Comparison of ENCODE assay signal across 8 cellular contexts in the genomic region with DNA sequence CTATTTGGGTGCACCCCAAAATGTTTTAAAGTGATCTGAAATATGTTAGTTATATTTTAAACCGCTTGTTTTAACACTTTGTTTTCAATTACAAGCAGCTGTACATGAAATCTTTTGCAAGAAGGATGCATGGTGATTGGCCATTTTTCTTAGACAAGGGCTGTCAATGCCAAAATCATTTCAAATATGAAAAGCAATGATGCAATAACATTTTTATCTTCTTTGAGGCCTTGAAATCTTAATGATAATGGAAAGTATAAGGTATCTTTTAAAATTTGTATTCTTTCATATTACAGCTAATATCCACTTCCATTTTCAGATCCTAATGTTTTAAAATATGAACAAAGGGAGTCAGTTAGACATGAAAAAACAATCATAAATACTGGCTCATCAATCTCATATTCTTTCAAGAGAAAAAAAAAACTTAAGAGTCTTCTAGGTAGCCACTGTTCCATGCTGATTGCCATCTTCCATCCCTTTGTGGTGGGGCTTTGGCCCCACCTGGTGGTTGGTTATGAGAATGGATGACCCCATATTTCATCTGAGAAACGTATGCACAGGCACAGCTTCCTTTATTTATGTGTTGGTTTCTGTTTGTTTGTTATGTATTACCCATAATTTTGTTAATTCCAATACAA.
DNase-seq lines count a peak whose midpoint lies in the region; ATAC-seq and TF ChIP-seq lines count a peak whose summit lies in the region.

No MANE protein-coding gene starts in this region.

- intact Hi-C loops in activated CD4-positive, alpha-beta T cell treated with anti-CD3 and anti-CD28 coated beads, Interleukin-2, amount 10 ng/mL, durations not matched to agents 24 days and 14 days (cut with micrococcal nuclease) = no loop called here
- intact Hi-C loops in body of pancreas (cut with DNase I) (no loop called here), upper lobe of right lung (cut with DNase I) (no loop called here)

- TF ChIP-seq CTCF in body of pancreas (IDR thresholded peaks at IDR 0.05) = peak; percentile 54 to 76 (median 70)
- peak; percentile 65 for TF ChIP-seq CTCF in upper lobe of right lung (IDR thresholded peaks at IDR 0.05)

- H3K27me3 Mint-ChIP-seq in activated CD4-positive, alpha-beta T cell treated with anti-CD3 and anti-CD28 coated beads, Interleukin-2, amount 10 ng/mL, durations not matched to agents 24 days and 14 days = no peaks in the 10 kb centered on the region

- H3K36me3 Mint-ChIP-seq in activated CD4-positive, alpha-beta T cell treated with anti-CD3 and anti-CD28 coated beads, Interleukin-2, amount 10 ng/mL, durations not matched to agents 24 days and 14 days (ENCODE audit: low read depth) = no peaks in the 10 kb centered on the region

- no peak for TF ChIP-seq POLR2A in body of pancreas (IDR thresholded peaks at IDR 0.05)

- H3K9me3 ChIP-seq in body of pancreas = no peaks in the 10 kb centered on the region
- no peaks in the 10 kb centered on the region for H3K9me3 ChIP-seq in upper lobe of right lung

- H3K27me3 ChIP-seq in body of pancreas (no peaks in the 10 kb centered on the region), upper lobe of right lung (no peaks in the 10 kb centered on the region)

- WGBS in body of pancreas, 2 donors = 31 to 32% methylated on average over 2 of the region's 2 CpGs

- no peak overlapping the region for H3K4me3 Mint-ChIP-seq in activated CD4-positive, alpha-beta T cell treated with anti-CD3 and anti-CD28 coated beads, Interleukin-2, amount 10 ng/mL, durations not matched to agents 24 days and 14 days

- H3K4me3 ChIP-seq in body of pancreas = no peak overlapping the region
- no peak overlapping the region for H3K4me3 ChIP-seq in upper lobe of right lung

- no peaks in the 10 kb centered on the region for H3K9me3 Mint-ChIP-seq in activated CD4-positive, alpha-beta T cell treated with anti-CD3 and anti-CD28 coated beads, Interleukin-2, amount 10 ng/mL, durations not matched to agents 24 days and 14 days

- no peak overlapping the region for H3K27ac Mint-ChIP-seq in activated CD4-positive, alpha-beta T cell treated with anti-CD3 and anti-CD28 coated beads, Interleukin-2, amount 10 ng/mL, durations not matched to agents 24 days and 14 days

- ATAC-seq in GM19468 (IDR thresholded peaks at IDR 0.05; ENCODE audit: extremely low read depth, unreplicated experiment) (peak; percentile 89), HG03457 (IDR thresholded peaks at IDR 0.05; ENCODE audit: unreplicated experiment) (peak; percentile 90), body of pancreas (peak; percentile 84), left lobe of liver (peak; percentile 86), upper lobe of right lung (peak; percentile 87)

- H3K27ac ChIP-seq in body of pancreas = no peak overlapping the region
- H3K27ac ChIP-seq in upper lobe of right lung = no peak overlapping the region

- H3K4me1 Mint-ChIP-seq in activated CD4-positive, alpha-beta T cell treated with anti-CD3 and anti-CD28 coated beads, Interleukin-2, amount 10 ng/mL, durations not matched to agents 24 days and 14 days = no peaks in the 10 kb centered on the region

- H3K36me3 ChIP-seq in body of pancreas (replicated peaks in 1 of 2; ENCODE audit: insufficient read depth in 1 of 2, low read depth in 2 of 2) (no peaks in the 10 kb centered on the region), upper lobe of right lung (no peaks in the 10 kb centered on the region)

- H3K4me1 ChIP-seq in body of pancreas (peaks cover 29% of the 10 kb centered on the region), upper lobe of right lung (no peaks in the 10 kb centered on the region)

- peak; percentile 66 for DNase-seq in activated CD4-positive, alpha-beta T cell treated with anti-CD3 and anti-CD28 coated beads, Interleukin-2, amount 10 ng/mL, durations not matched to agents 24 days and 14 days
- DNase-seq in activated CD4-positive, alpha-beta T cell treated with anti-CD3 and anti-CD28 coated beads for 1 hour = no peak
- peak; percentile 68 for DNase-seq in NCI-H748 (lab: John Stamatoyannopoulos, UW; ENCODE audit: unreplicated experiment)
- DNase-seq in body of pancreas = peak; percentile 42 to 67 (median 54)
- no peak for DNase-seq in left lobe of liver (ENCODE audit: low spot score)
- DNase-seq in upper lobe of right lung = peak; percentile 41

Comparison
In these comparisons a context has a peak if more than half of its experiments do, and no peak if none do; other contexts are left out.
1. DNase-seq: peak in activated CD4-positive, alpha-beta T cell treated with anti-CD3 and anti-CD28 coated beads, Interleukin-2, amount 10 ng/mL, durations not matched to agents 24 days and 14 days (single experiment), NCI-H748 (single experiment), body of pancreas (4 of 4) and upper lobe of right lung (single experiment); none in activated CD4-positive, alpha-beta T cell treated with anti-CD3 and anti-CD28 coated beads for 1 hour (single experiment) and left lobe of liver (single experiment).
2. Peak in every context shown above with its lines, with median percentiles within 50 percentile points of each other: ATAC-seq.